Comparison of ENCODE assay signal across 19 cellular contexts in the genomic region with DNA sequence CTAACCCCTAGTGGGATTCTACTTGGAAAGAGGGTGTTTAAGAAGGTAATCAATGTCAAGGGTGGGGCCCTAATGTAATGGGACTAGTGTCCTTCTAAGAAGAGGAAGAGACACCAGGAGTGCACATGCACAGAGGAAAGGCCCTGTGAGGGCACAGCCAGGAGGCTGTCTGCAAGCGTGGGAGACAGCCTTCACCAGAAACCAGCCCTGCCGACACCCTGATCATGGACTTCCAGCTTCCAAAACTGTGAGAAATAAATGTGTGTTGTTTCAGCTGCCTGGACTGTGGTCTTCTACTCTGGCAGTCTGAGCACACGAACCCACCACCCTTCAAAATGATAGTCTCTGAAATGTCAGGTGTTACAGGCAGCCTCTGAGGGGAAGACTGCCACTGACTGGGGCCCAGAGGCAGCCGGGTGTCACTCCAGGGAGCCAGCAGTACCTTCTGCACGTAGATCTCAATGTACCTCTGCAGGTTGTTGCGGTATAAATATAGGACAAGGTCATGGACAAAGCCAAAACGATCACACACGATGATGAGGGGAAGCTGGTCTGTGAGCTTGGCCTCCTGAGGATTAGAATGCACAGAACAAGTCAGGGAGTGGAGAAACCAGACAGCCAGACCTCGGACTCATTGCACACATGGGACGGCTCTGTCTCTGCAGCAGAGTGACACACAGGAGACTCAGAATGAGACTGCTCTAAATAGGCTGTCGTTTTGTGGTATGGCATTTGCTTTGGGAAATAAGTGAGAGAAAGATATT. TPM values are rescaled to one million over a fixed set of nuclear protein-coding genes. Genes with fewer than 3 reads are reported as not detected.
DNase-seq lines count a peak whose midpoint lies in the region; ATAC-seq and TF ChIP-seq lines count a peak whose summit lies in the region.
"Had no signal": no experiment of that assay in that cellular context is flagged by ENCODE, and none has a peak within 500 bp of the region (broad histone marks: within the 10 kb centered on the region; RNA-seq: fewer than 3 reads in every experiment).

No MANE protein-coding gene starts in this region.

- H3K4me2 ChIP-seq in BLaER1 (peak overlapping the region; percentile 28), SK-N-SH (no peak overlapping the region)

- in situ Hi-C loops in gastrocnemius medialis (cut with MboI; ENCODE audit: low sequenced_read_pairs in 4 of 4) = loop anchor here in 2 of 4 donors (10.0 to 25.0 kb wide), 2 partner anchors 52 to 165 kb away; no protein-coding TSS in a partner anchor

- CTCF ChIA-PET in HEK293 (lab: Yijun Ruan, JAX) = no interaction called here
- CTCF ChIA-PET in SK-N-SH (lab: Yijun Ruan, JAX) = interaction anchor here (1.4 kb wide), 1 partner anchor 38 kb away, joined by 4 read pairs; no protein-coding TSS in a partner anchor

- H3K9ac ChIP-seq in BLaER1 = no peak overlapping the region
- no peak overlapping the region for H3K9ac ChIP-seq in SK-N-SH
- H3K9ac ChIP-seq: GM23248 had no signal

- H4K20me1 ChIP-seq in BLaER1 (no peaks in the 10 kb centered on the region), SK-N-SH (ENCODE audit: insufficient read depth) (no peaks in the 10 kb centered on the region)

- no peaks in the 10 kb centered on the region for H3K9me3 Mint-ChIP-seq in endothelial cell (ENCODE audit: unreplicated experiment)
- H3K9me3 Mint-ChIP-seq: CD4-positive, alpha-beta memory T cell; H9; HFFc6 had no signal

- WGBS in SK-N-SH (ENCODE audit: low lambda C conversion rate) = 93% methylated on average over 10 of the region's 11 CpGs

- H3K27me3 ChIP-seq in BLaER1 (no peaks in the 10 kb centered on the region), gastrocnemius medialis (no peaks in the 10 kb centered on the region), SK-N-SH (ENCODE audit: insufficient read depth) (no peaks in the 10 kb centered on the region), upper lobe of right lung (no peaks in the 10 kb centered on the region)

- H3K79me2 ChIP-seq in SK-N-SH (ENCODE audit: insufficient read depth) = no peaks in the 10 kb centered on the region

- peaks cover 8% of the 10 kb centered on the region for H3K4me1 Mint-ChIP-seq in endothelial cell (ENCODE audit: unreplicated experiment)

- no peak for TF ChIP-seq EP300 in SK-N-SH (IDR thresholded peaks at IDR 0.05; ENCODE audit: borderline replicate concordance in 1 of 2, low read depth in 1 of 2, low read length in 1 of 2)

- H3K4me1 ChIP-seq in BLaER1 = peaks cover 32% of the 10 kb centered on the region
- H3K4me1 ChIP-seq in HEK293 (ENCODE audit: control insufficient read depth, insufficient read depth, low read length) = peaks cover 4% of the 10 kb centered on the region; the same call in 1 of the 2 replicates
- H3K4me1 ChIP-seq in gastrocnemius medialis = peaks cover 21 to 23% of the 10 kb centered on the region in 2 donors
- peaks cover 0 to 14% of the 10 kb centered on the region in 2 experiments; a peak in 2 of 4 replicates for H3K4me1 ChIP-seq in SK-N-SH (ENCODE audit: control insufficient read depth in 1 of 2, insufficient read depth in 2 of 2, low read depth in 1 of 2, low read length in 1 of 2)
- no peaks in the 10 kb centered on the region for H3K4me1 ChIP-seq in upper lobe of right lung

- H3K36me3 Mint-ChIP-seq in endothelial cell (ENCODE audit: low read depth, unreplicated experiment) = peaks cover 36% of the 10 kb centered on the region
- H3K36me3 Mint-ChIP-seq: CD4-positive, alpha-beta memory T cell had no signal

- TF ChIP-seq CTCF in HEK293 (tag by site-specific recombination; IDR thresholded peaks at IDR 0.05) (no peak), endothelial cell (IDR thresholded peaks at IDR 0.05; ENCODE audit: unreplicated experiment) (no peak), gastrocnemius medialis (IDR thresholded peaks at IDR 0.05 in 4 of 5, conservative IDR thresholded peaks at IDR 0.05 in 1 of 5) (no peak), SK-N-SH (IDR thresholded peaks at IDR 0.05) (no peak), upper lobe of right lung (IDR thresholded peaks at IDR 0.05) (no peak)

- H3K27me3 Mint-ChIP-seq in endothelial cell (ENCODE audit: unreplicated experiment) = peaks cover 2% of the 10 kb centered on the region
- H3K27me3 Mint-ChIP-seq: B cell; CD4-positive, alpha-beta memory T cell had no signal

- no peaks in the 10 kb centered on the region for H3F3A ChIP-seq in SK-N-SH (replicated peaks; ENCODE audit: insufficient read depth)

- H3K36me3 ChIP-seq in BLaER1 = peaks cover 78% of the 10 kb centered on the region
- peaks cover 0 to 71% of the 10 kb centered on the region in 2 experiments; a peak in 1 of 3 replicates for H3K36me3 ChIP-seq in HEK293 (ENCODE audit: control insufficient read depth in 2 of 2, insufficient read depth in 1 of 2, low read length in 2 of 2)
- peaks cover 0 to 80% of the 10 kb centered on the region in 2 donors for H3K36me3 ChIP-seq in gastrocnemius medialis
- H3K36me3 ChIP-seq in SK-N-SH (replicated peaks in 1 of 2; ENCODE audit: control insufficient read depth in 1 of 2, insufficient read depth in 2 of 2, low read length in 1 of 2) = peaks cover 38 to 56% of the 10 kb centered on the region in 2 experiments
- H3K36me3 ChIP-seq in upper lobe of right lung = no peaks in the 10 kb centered on the region

- intact Hi-C loops in gastrocnemius medialis (cut with DNase I; ENCODE audit: low total_unique reads) (no loop called here), upper lobe of right lung (cut with DNase I) (no loop called here)

- no peak for ATAC-seq in gastrocnemius medialis
- no peak for ATAC-seq in GM21447 (IDR thresholded peaks at IDR 0.05; ENCODE audit: unreplicated experiment)
- no peak for ATAC-seq in upper lobe of right lung
- ATAC-seq: HCT116 had no signal

- TF ChIP-seq RAD21 in SK-N-SH (IDR thresholded peaks at IDR 0.05; ENCODE audit: low read length) = no peak

- peak overlapping the region; percentile 37 for H3K4me3 Mint-ChIP-seq in endothelial cell (ENCODE audit: unreplicated experiment)
- H3K4me3 Mint-ChIP-seq: B cell; CD4-positive, alpha-beta memory T cell; H9; HFFc6 had no signal

- no peak for TF ChIP-seq POLR2A in gastrocnemius medialis (IDR thresholded peaks at IDR 0.05)

- H3K27ac Mint-ChIP-seq in endothelial cell (ENCODE audit: unreplicated experiment) = no peak overlapping the region
- H3K27ac Mint-ChIP-seq: B cell; CD4-positive, alpha-beta memory T cell; HFFc6 had no signal

- POLR2A ChIA-PET in HEK293 (lab: Yijun Ruan, JAX) (interaction anchor here (0.5 kb wide), 1 partner anchor 40 kb away, joined by 5 read pairs; no protein-coding TSS in a partner anchor), SK-N-SH (lab: Yijun Ruan, JAX) (no interaction called here)

- no peaks in the 10 kb centered on the region for H3K9me3 ChIP-seq in BLaER1
- no peaks in the 10 kb centered on the region for H3K9me3 ChIP-seq in HEK293 (ENCODE audit: control insufficient read depth, insufficient read depth, low read depth, low read length)
- no peaks in the 10 kb centered on the region for H3K9me3 ChIP-seq in gastrocnemius medialis
- no peaks in the 10 kb centered on the region for H3K9me3 ChIP-seq in SK-N-SH
- no peaks in the 10 kb centered on the region for H3K9me3 ChIP-seq in upper lobe of right lung

- H3K4me3 ChIP-seq in BLaER1 (no peak overlapping the region), HEK293 (ENCODE audit: low read depth, low read length) (no peak overlapping the region), gastrocnemius medialis (no peak overlapping the region), SK-N-SH (ENCODE audit: low read depth in 2 of 2, low read length in 1 of 2) (no peak overlapping the region), upper lobe of right lung (no peak overlapping the region)
- H3K4me3 ChIP-seq: GM23248 had no signal

- H3K9me2 ChIP-seq in SK-N-SH = no peaks in the 10 kb centered on the region

- DNase-seq in endothelial cell (ENCODE audit: low spot score) = no peak
- DNase-seq in gastrocnemius medialis = no peak
- DNase-seq in SK-N-SH = no peak
- no peak for DNase-seq in upper lobe of right lung
- DNase-seq: C1 segment of cervical spinal cord; Calu3; CD4-positive, alpha-beta memory T cell; COR-L47; DMS53; GF-D8; GM23248; H9; HFFc6 had no signal

- H3K27ac ChIP-seq in BLaER1 = no peak overlapping the region
- H3K27ac ChIP-seq in HEK293 (ENCODE audit: extremely low read depth, low read depth, low read length) = no peak overlapping the region
- peak overlapping the region; percentile 24 to 90 (median 47) for H3K27ac ChIP-seq in gastrocnemius medialis
- H3K27ac ChIP-seq in SK-N-SH (ENCODE audit: low read depth in 2 of 2, low read length in 1 of 2) = no peak overlapping the region
- no peak overlapping the region for H3K27ac ChIP-seq in upper lobe of right lung
- H3K27ac ChIP-seq: 22Rv1, GM23248 had no signal

- H2AFZ ChIP-seq in SK-N-SH (ENCODE audit: low read depth) = no peak overlapping the region
- H2AFZ ChIP-seq: GM23248 had no signal

TF ChIP-seq in HEK293, 187 proteins besides CTCF, POLR2A, EP300 and RAD21:
- TF ChIP-seq ZNF792 (tag by site-specific recombination; IDR thresholded peaks at IDR 0.05) (no peak), ZNF548 (tag by site-specific recombination; IDR thresholded peaks at IDR 0.05) (peak; percentile 95)
TF ChIP-seq in HEK293: peak in this region for 1.

TF ChIP-seq in SK-N-SH, 30 proteins besides CTCF, POLR2A, EP300 and RAD21 (continues in another document):
- TF ChIP-seq RFX5 (IDR thresholded peaks at IDR 0.05; ENCODE audit: low read length) (no peak), TCF12 (IDR thresholded peaks at IDR 0.05) (no peak)

RNA-seq across cellular contexts. Expression of gene SLC25A1, which starts 43.9 kb away (rescaled TPM):
- total RNA-seq in endothelial cell (ENCODE audit: unreplicated experiment) (79.2 TPM), gastrocnemius medialis (10 to 100 TPM; 10.5 to 16.6 (median 13.5) TPM), upper lobe of right lung (63.0 TPM)
- 34.2 and 44.7 TPM in 2 replicates for polyA plus RNA-seq in SK-N-SH (2012; rRNA removed)
- 26.4 and 39.5 TPM in 2 replicates for polyA plus RNA-seq in SK-N-SH (2012; cell fraction: cytosol; rRNA removed)
- 55.0 and 79.5 TPM in 2 replicates for polyA plus RNA-seq in SK-N-SH (2012; cell fraction: nucleus; rRNA removed)

Comparison
In these comparisons a context has a peak if more than half of its experiments do, and no peak if none do; other contexts are left out.
1. H3K27ac ChIP-seq: peak in gastrocnemius medialis (4 of 4); none in BLaER1 (single experiment), HEK293 (single experiment), SK-N-SH (0 of 2) and upper lobe of right lung (single experiment).